ENCODE assay signal across 29 cellular contexts in genomic region chr9:108696156-108696555, GRCh38.
"Had no signal": no experiment of that assay in that cellular context is flagged by ENCODE, and none has a peak within 500 bp of the region (broad histone marks: within the 10 kb centered on the region; RNA-seq: fewer than 3 reads in every experiment).

No MANE protein-coding gene starts in this region.

- ATAC-seq: activated CD8-positive, alpha-beta memory T cell treated with anti-CD3 and anti-CD28 coated beads, Interleukin-2, amount 10 ng/mL, durations not matched to agents 7 days and 5 days; Panc1 had no signal

- H3K27ac ChIP-seq: SJCRH30, SK-N-MC, WERI-Rb-1 had no signal

- H3K36me3 ChIP-seq: MG63, SJCRH30 had no signal

- H3K9me3 ChIP-seq: MG63, SJCRH30 had no signal

- H3K27me3 ChIP-seq: MG63, SJCRH30 had no signal

- H3K4me1 ChIP-seq: SJCRH30 had no signal

- H3K4me3 ChIP-seq: MG63, SJCRH30, SK-N-MC had no signal

- DNase-seq: activated CD4-positive, alpha-beta memory T cell treated with anti-CD3 and anti-CD28 coated beads, Interleukin-2, amount 10 ng/mL, durations not matched to agents 7 days and 5 days; activated CD4-positive, alpha-beta T cell treated with anti-CD3 and anti-CD28 coated beads for 1 hour; activated CD4-positive, alpha-beta T cell treated with anti-CD3 and anti-CD28 coated beads for 48 hours; activated CD4-positive, CD25-positive, alpha-beta regulatory T cell; activated CD8-positive, alpha-beta memory T cell treated with anti-CD3 and anti-CD28 coated beads for 24 hours; activated CD8-positive, alpha-beta memory T cell treated with anti-CD3 and anti-CD28 coated beads, Interleukin-2, amount 10 ng/mL, durations not matched to agents 7 days and 5 days; activated CD8-positive, alpha-beta memory T cell treated with anti-CD3 and anti-CD28 coated beads, Interleukin-2, amount 50 U/mL, for 48 hours; activated effector memory CD4-positive, alpha-beta T cell treated with Interleukin-2 at 50 U/mL for 16 hours; activated naive CD4-positive, alpha-beta T cell treated with anti-CD3 and anti-CD28 coated beads, Interleukin-2, amount 10 ng/mL, durations not matched to agents 7 days and 5 days; activated naive CD8-positive, alpha-beta T cell treated with anti-CD3 and anti-CD28 coated beads for 36 hours; activated T-cell treated with anti-CD3 and anti-CD28 coated beads, Interleukin-2, amount 50 U/mL, for 48 hours; amniotic stem cell; aorta; Karpas-422; KBM-7; MG63; NCI-H1048; NCI-H1436 treated with DMSO at 0.1 percent for 48 hours; NCI-H1694 treated with DMSO at 0.1 percent for 48 hours; NCI-H2029; NCI-H2171; NCI-H510A; NCI-H526; SHP77; SJCRH30; T1000; WERI-Rb-1 had no signal
